27 cellular contexts compared by ENCODE assay signal in genomic region chr6:16001158-16001557, GRCh38.
"Had no signal": no experiment of that assay in that cellular context is flagged by ENCODE, and none has a peak within 500 bp of the region (broad histone marks: within the 10 kb centered on the region; RNA-seq: fewer than 3 reads in every experiment).

No MANE protein-coding gene starts in this region.

- H3K9me3 ChIP-seq: stomach, suprapubic skin, testis, thoracic aorta, thyroid gland, tibial artery, tibial nerve, transverse colon, upper lobe of left lung, upper lobe of right lung, uterus, vagina had no signal

- H3K27ac ChIP-seq: stomach, suprapubic skin, testis, thoracic aorta, thyroid gland, tibial artery, tibial nerve, transverse colon, upper lobe of left lung, upper lobe of right lung, uterus, vagina had no signal

- H3K27me3 ChIP-seq: stomach, suprapubic skin, testis, thyroid gland, tibial artery, tibial nerve, transverse colon, upper lobe of left lung, upper lobe of right lung, uterus, vagina had no signal

- H3K4me3 ChIP-seq: stomach, suprapubic skin, testis, thoracic aorta, thyroid gland, tibial artery, tibial nerve, transverse colon, upper lobe of left lung, upper lobe of right lung, uterus, vagina had no signal

- DNase-seq: stimulated activated CD4-positive, alpha-beta T cell treated with anti-CD3 and anti-CD28 coated beads, Interleukin-2, amount 100 ng/mL, for 48 hours; stimulated activated CD4-positive, alpha-beta T cell treated with anti-CD3 and anti-CD28 coated beads, Interleukin-4, amount 100 ng/mL, for 1 hour; stimulated activated CD4-positive, alpha-beta T cell treated with anti-CD3 and anti-CD28 coated beads, Interleukin-4, amount 100 ng/mL, for 24 hours; stimulated activated CD4-positive, alpha-beta T cell treated with anti-CD3 and anti-CD28 coated beads, Interleukin-4, amount 100 ng/mL, for 4 hours; stimulated activated CD8-positive, alpha-beta memory T cell treated with anti-CD3 and anti-CD28 coated beads, Interleukin-4, amount 100 ng/mL, for 48 hours; stimulated activated naive B cell treated with anti-CD40 and anti-IgM and Interleukin-4, amounts not matched to agents 10 μg/mL and 1 μg/mL and 100 μg/mL, for 72 hours; stimulated activated naive CD4-positive, alpha-beta T cell; stimulated activated naive CD4-positive, alpha-beta T cell treated with Interleukin-2 at 50 U/mL for 16 hours; stimulated activated naive CD8-positive, alpha-beta T cell treated with anti-CD3 and anti-CD28 coated beads, Interleukin-15, amount 100 ng/mL, for 72 hours; stimulated activated naive CD8-positive, alpha-beta T cell treated with anti-CD3 and anti-CD28 coated beads, Interleukin-15, Interleukin-2, amounts not matched to agents 100 U/mL and 50 U/mL, for 24 hours; stomach; substantia nigra; testis; thyroid gland; tibial artery; transverse colon; trophoblast cell; upper lobe of left lung; upper lobe of right lung; uterus had no signal

- FAIRE-seq: urothelium cell line had no signal

- H3K4me1 ChIP-seq: thyroid gland, transverse colon, uterus, vagina had no signal

- H3K36me3 ChIP-seq: stomach, suprapubic skin, thoracic aorta, thyroid gland, tibial artery, tibial nerve, transverse colon, upper lobe of left lung, upper lobe of right lung, uterus, vagina had no signal

- ATAC-seq: stimulated activated effector memory CD8-positive, alpha-beta T cell treated with anti-CD3 and anti-CD28 coated beads, Interleukin-12 subunit alpha, Interleukin-12 subunit beta, amount 100 ng/mL, for 72 hours; stimulated activated memory B cell treated with anti-CD40 and anti-IgM and Interleukin-4, amounts not matched to agents 10 μg/mL and 1 μg/mL and 100 μg/mL, for 72 hours; stimulated activated naive B cell treated with anti-CD40 and anti-IgM and Interleukin-4, amounts not matched to agents 10 μg/mL and 1 μg/mL and 100 μg/mL, for 72 hours; stimulated activated naive CD8-positive, alpha-beta T cell treated with anti-CD3 and anti-CD28 coated beads, Interleukin-15, amount 100 ng/mL, for 72 hours; stimulated activated naive CD8-positive, alpha-beta T cell treated with anti-CD3 and anti-CD28 coated beads, Interleukin-15, Interleukin-2, amounts not matched to agents 100 U/mL and 50 U/mL, for 24 hours; upper lobe of right lung had no signal
